8 cellular contexts compared by ENCODE assay signal in genomic region chr11:64447717-64448598, GRCh38.
A peak's percentile ranks its signal among the peaks of the same experiment; 100 is the strongest.
DNase-seq lines count a peak whose midpoint lies in the region; ATAC-seq and TF ChIP-seq lines count a peak whose summit lies in the region.

No MANE protein-coding gene starts in this region.

- H3K9me3 ChIP-seq in ascending aorta (no peaks in the 10 kb centered on the region), left lung (no peaks in the 10 kb centered on the region), suprapubic skin (no peaks in the 10 kb centered on the region)

- H3K27me3 ChIP-seq in GM06990 (replicated peaks; ENCODE audit: control insufficient read depth, insufficient read depth, low read length) (peaks cover 1% of the 10 kb centered on the region), ascending aorta (no peaks in the 10 kb centered on the region), left lung (peaks cover 0 to 58% of the 10 kb centered on the region in 2 donors), suprapubic skin (peaks cover 12% of the 10 kb centered on the region)

- H3K4me3 ChIP-seq in GM06990 (replicated peaks; ENCODE audit: low read depth, low read length) (no peak overlapping the region), ascending aorta (peak overlapping the region; percentile 39 to 58), left lung (peak overlapping the region in 1 of 2 donors; percentile 36), suprapubic skin (peak overlapping the region; percentile 41)

- TF ChIP-seq CTCF in GM06990 (IDR thresholded peaks at IDR 0.05; ENCODE audit: insufficient read depth, low read length, poor library complexity, severe bottlenecking) (no peak), ascending aorta (IDR thresholded peaks at IDR 0.05) (no peak), left lung (IDR thresholded peaks at IDR 0.05) (no peak), suprapubic skin (IDR thresholded peaks at IDR 0.05) (no peak)

- 12% methylated on average over 18 of the region's 18 CpGs for WGBS in suprapubic skin

- H3K4me1 ChIP-seq in ascending aorta (peaks cover 12 to 16% of the 10 kb centered on the region in 2 donors), left lung (peaks cover 13 to 26% of the 10 kb centered on the region in 2 donors), suprapubic skin (peaks cover 23% of the 10 kb centered on the region)

- peak overlapping the region; percentile 65 to 80 for H3K27ac ChIP-seq in ascending aorta
- H3K27ac ChIP-seq in left lung = peak overlapping the region in 1 of 2 donors; percentile 79
- no peak overlapping the region for H3K27ac ChIP-seq in suprapubic skin

- DNase-seq in GM06990 (ENCODE audit: extremely low read depth, insufficient read length) = peak; percentile 43
- DNase-seq in LHCN-M2 (ENCODE audit: low read depth) = peak; percentile 34
- peak; percentile 25 to 82 for DNase-seq in ascending aorta (ENCODE audit: low spot score in 2 of 2)
- DNase-seq in left lung = peak in 1 of 2 donors; percentile 58
- no peak for DNase-seq in suprapubic skin (ENCODE audit: low spot score in 2 of 2)

- ATAC-seq in left lung (peak; percentile 61), HG03354 (IDR thresholded peaks at IDR 0.05; ENCODE audit: poor library complexity, severe bottlenecking, unreplicated experiment) (no peak), HG03439 (IDR thresholded peaks at IDR 0.05; ENCODE audit: unreplicated experiment) (no peak), GM19395 (IDR thresholded peaks at IDR 0.05; ENCODE audit: unreplicated experiment) (no peak)

- H3K36me3 ChIP-seq in GM06990 (ENCODE audit: control insufficient read depth, insufficient read depth, low read length) = no peaks in the 10 kb centered on the region
- H3K36me3 ChIP-seq in ascending aorta = no peaks in the 10 kb centered on the region
- H3K36me3 ChIP-seq in left lung = no peaks in the 10 kb centered on the region
- H3K36me3 ChIP-seq in suprapubic skin = no peaks in the 10 kb centered on the region

- no peak for TF ChIP-seq POLR2A in suprapubic skin (IDR thresholded peaks at IDR 0.05)

- intact Hi-C loops in ascending aorta (cut with DNase I) = loop anchor here (2.0 kb wide), 2 partner anchors 89 to 205 kb away; partner anchors contain the start of gene RPS6KA4
- intact Hi-C loops in left lung (cut with DNase I) = no loop called here

- TF ChIP-seq EP300 in suprapubic skin (IDR thresholded peaks at IDR 0.05) = no peak

Comparison
In these comparisons a context has a peak if more than half of its experiments do, and no peak if none do; other contexts are left out.
1. DNase-seq: peak in GM06990 (single experiment), LHCN-M2 (single experiment) and ascending aorta (2 of 2); none in suprapubic skin (0 of 2).